ENCODE assay signal across 10 cellular contexts in genomic region chr17:3916013-3916696, GRCh38. TPM values are rescaled to one million over a fixed set of nuclear protein-coding genes. Genes with fewer than 3 reads are reported as not detected.
DNase-seq lines count a peak whose midpoint lies in the region; ATAC-seq and TF ChIP-seq lines count a peak whose summit lies in the region.
"Had no signal": no experiment of that assay in that cellular context is flagged by ENCODE, and none has a peak within 500 bp of the region (broad histone marks: within the 10 kb centered on the region; RNA-seq: fewer than 3 reads in every experiment).

P2RX1 (minus strand) TSS chr17:3916465; CDS start chr17:3916225, 240 bp downstream.

- H3K9me1 ChIP-seq in IMR-90 (ENCODE audit: insufficient read depth, low read length): no peaks in the 10 kb centered on the region

- H3K4ac ChIP-seq in IMR-90 (ENCODE audit: low read depth, low read length) (no peak within 1 kb of the TSS), trophoblast cell (ENCODE audit: low read depth, low read length) (no peak within 1 kb of the TSS)

- CTCF ChIA-PET in IMR-90 (lab: Yijun Ruan, JAX): no interaction called here

- H3K9me3 Mint-ChIP-seq in T-helper 2 cell treated with Interferon-gamma antibody and Interleukin-4, amounts not matched to agents 5 μg/mL and 100 μg/mL, for 36 hours: no peaks in the 10 kb centered on the region

- no peaks in the 10 kb centered on the region for H4K20me1 ChIP-seq in IMR-90 (ENCODE audit: insufficient read depth, low read length)

- H2BK5ac ChIP-seq in IMR-90 (ENCODE audit: low read depth, low read length, poor library complexity, severe bottlenecking) (no peak within 1 kb of the TSS), trophoblast cell (ENCODE audit: low read depth, low read length, poor library complexity) (no peak within 1 kb of the TSS)

- H3K27ac ChIP-seq in IMR-90 (ENCODE audit: insufficient read depth, low read length) (no peak within 1 kb of the TSS), left ventricle myocardium inferior (replicated peaks) (peak within 1 kb of the TSS; percentile 46), trophoblast cell (ENCODE audit: low read depth, low read length) (no peak within 1 kb of the TSS)

- no peak within 1 kb of the TSS for H2BK20ac ChIP-seq in IMR-90 (ENCODE audit: low read depth, low read length)

- H3K79me2 ChIP-seq in trophoblast cell (ENCODE audit: control insufficient read depth, insufficient read depth, low read length, poor library complexity): no peaks in the 10 kb centered on the region

- H3K18ac ChIP-seq in IMR-90 (ENCODE audit: low read depth, low read length): no peak within 1 kb of the TSS
- no peak within 1 kb of the TSS for H3K18ac ChIP-seq in trophoblast cell (ENCODE audit: low read length)

- H4K8ac ChIP-seq in IMR-90 (ENCODE audit: low read depth in 2 of 2, low read length in 2 of 2) (no peak within 1 kb of the TSS), trophoblast cell (ENCODE audit: low read depth, low read length) (no peak within 1 kb of the TSS)

- no peak for TF ChIP-seq POLR2A in IMR-90 (IDR thresholded peaks at IDR 0.05; ENCODE audit: low read depth, low read length)

- no peak for ATAC-seq in IMR-90 (ENCODE audit: low read depth)
- peak; percentile 38 for ATAC-seq in stimulated activated naive CD8-positive, alpha-beta T cell treated with anti-CD3 and anti-CD28 coated beads, Interleukin-15, Interleukin-2, amounts not matched to agents 100 U/mL and 50 U/mL, for 24 hours
- ATAC-seq: HCT116 had no signal

- no peak within 1 kb of the TSS for H3K23ac ChIP-seq in IMR-90 (ENCODE audit: low read depth, low read length)
- no peak within 1 kb of the TSS for H3K23ac ChIP-seq in trophoblast cell (ENCODE audit: low read length)

- H3K79me1 ChIP-seq in IMR-90 (ENCODE audit: low read depth in 1 of 2, low read length in 2 of 2) (no peaks in the 10 kb centered on the region), trophoblast cell (ENCODE audit: low read length) (no peaks in the 10 kb centered on the region)

- no peaks in the 10 kb centered on the region for H3K36me3 Mint-ChIP-seq in T-helper 2 cell treated with Interferon-gamma antibody and Interleukin-4, amounts not matched to agents 5 μg/mL and 100 μg/mL, for 36 hours (ENCODE audit: low read depth)

- peaks cover 43% of the 10 kb centered on the region for H3K4me1 Mint-ChIP-seq in T-helper 2 cell treated with Interferon-gamma antibody and Interleukin-4, amounts not matched to agents 5 μg/mL and 100 μg/mL, for 36 hours (ENCODE audit: low read depth)

- DNase-seq in IMR-90 (no peak), left ventricle myocardium inferior (no peak), trophoblast cell (no peak), globus pallidus (ENCODE audit: low spot score) (no peak), NCI-H524 treated with DMSO at 0.1 percent for 48 hours (lab: John Stamatoyannopoulos, UW) (no peak), DMS53 (lab: John Stamatoyannopoulos, UW) (no peak)
- peak; percentile 56 for DNase-seq in T-helper 2 cell treated with Interferon-gamma antibody and Interleukin-4, amounts not matched to agents 5 μg/mL and 100 μg/mL, for 36 hours (ENCODE audit: low spot score)
- DNase-seq in stimulated activated naive CD8-positive, alpha-beta T cell treated with anti-CD3 and anti-CD28 coated beads, Interleukin-15, Interleukin-2, amounts not matched to agents 100 U/mL and 50 U/mL, for 24 hours: peak; percentile 62
- DNase-seq: NK-92 treated with Interleukin-12 subunit alpha and Interleukin-12 subunit beta, amount 100 ng/mL, for 24 hours had no signal

- H2AFZ ChIP-seq in IMR-90 (replicated peaks; ENCODE audit: low read length, poor library complexity): peak within 1 kb of the TSS; percentile 43
- no peak within 1 kb of the TSS for H2AFZ ChIP-seq in trophoblast cell (ENCODE audit: insufficient read depth, low read length, poor library complexity)

- no peaks in the 10 kb centered on the region for H3K9me3 ChIP-seq in IMR-90 (ENCODE audit: control insufficient read depth, insufficient read depth, low read length)
- no peaks in the 10 kb centered on the region for H3K9me3 ChIP-seq in left ventricle myocardium inferior (replicated peaks)
- no peaks in the 10 kb centered on the region for H3K9me3 ChIP-seq in trophoblast cell (ENCODE audit: insufficient read depth, low read depth, low read length)

- H2AK5ac ChIP-seq in IMR-90 (ENCODE audit: low read depth, low read length) (peak within 1 kb of the TSS; percentile 59; the same call in 1 of the 2 replicates), trophoblast cell (ENCODE audit: low read length) (no peak within 1 kb of the TSS)

- H4K91ac ChIP-seq in IMR-90 (ENCODE audit: insufficient read depth, low read depth, low read length) (no peak within 1 kb of the TSS), trophoblast cell (ENCODE audit: low read depth, low read length) (no peak within 1 kb of the TSS)

- dilution Hi-C loops in IMR-90 (cut with HindIII; ENCODE audit: low sequenced_read_pairs, unreplicated experiment): no loop called here

- H3K9ac ChIP-seq in IMR-90 (ENCODE audit: low read depth, low read length) (no peak within 1 kb of the TSS), trophoblast cell (ENCODE audit: low read length) (no peak within 1 kb of the TSS)

- no peak within 1 kb of the TSS for H4K12ac ChIP-seq in trophoblast cell (ENCODE audit: low read depth, low read length)

- H4K5ac ChIP-seq in IMR-90 (ENCODE audit: low read depth, low read length): no peak within 1 kb of the TSS

- H3K14ac ChIP-seq in IMR-90 (replicated peaks; ENCODE audit: low read depth, low read length) (no peak within 1 kb of the TSS), trophoblast cell (ENCODE audit: low read length) (no peak within 1 kb of the TSS)

- in situ Hi-C loops in IMR-90 (cut with MboI; ENCODE audit: low sequenced_read_pairs): no loop called here

- no peaks in the 10 kb centered on the region for H3K27me3 Mint-ChIP-seq in T-helper 2 cell treated with Interferon-gamma antibody and Interleukin-4, amounts not matched to agents 5 μg/mL and 100 μg/mL, for 36 hours (ENCODE audit: low read depth)

- H2BK120ac ChIP-seq in IMR-90 (ENCODE audit: low read depth, low read length) (no peak within 1 kb of the TSS), trophoblast cell (ENCODE audit: insufficient read depth, low read length, poor library complexity) (no peak within 1 kb of the TSS)

- POLR2A ChIA-PET in IMR-90 (lab: Charles Lee; ENCODE audit: unreplicated experiment): no interaction called here

- H3K36me3 ChIP-seq in IMR-90 (ENCODE audit: control insufficient read depth, insufficient read depth, low read length) (no peaks in the 10 kb centered on the region), left ventricle myocardium inferior (no peaks in the 10 kb centered on the region), trophoblast cell (ENCODE audit: control insufficient read depth in 1 of 2, insufficient read depth in 2 of 2, low read length in 2 of 2) (no peaks in the 10 kb centered on the region)

- intact Hi-C loops in IMR-90 (cut with micrococcal nuclease) (no loop called here), left ventricle myocardium inferior (cut with micrococcal nuclease) (no loop called here)

- TF ChIP-seq RAD21 in IMR-90 (IDR thresholded peaks at IDR 0.05; ENCODE audit: low read length): no peak

- H3K4me3 Mint-ChIP-seq in T-helper 2 cell treated with Interferon-gamma antibody and Interleukin-4, amounts not matched to agents 5 μg/mL and 100 μg/mL, for 36 hours: peak within 1 kb of the TSS; percentile 72

- peak within 1 kb of the TSS; percentile 72 for H2AK9ac ChIP-seq in IMR-90 (replicated peaks; ENCODE audit: low read depth, low read length, poor library complexity)

- BruUV-seq in IMR-90 (replicated peaks; lab: Mats Ljungman, UMichigan): no TSS peak

- TF ChIP-seq CTCF in IMR-90 (conservative IDR thresholded peaks at IDR 0.05; ENCODE audit: low read depth, low read length) (no peak), left ventricle myocardium inferior (IDR thresholded peaks at IDR 0.05; ENCODE audit: borderline replicate concordance) (no peak)

- WGBS in IMR-90 (ENCODE audit: extremely low coverage in 2 of 2, insufficient read length in 1 of 2), 2 experiments: 79% methylated on average over 10 of the region's 27 CpGs; no CpG with 5 or more reads in 1 of the 2 experiments
- no CpG with 5 or more reads among the region's 27 CpGs for WGBS in trophoblast cell (ENCODE audit: extremely low coverage, insufficient coverage, insufficient read length)

- no peak within 1 kb of the TSS for H2BK15ac ChIP-seq in IMR-90 (ENCODE audit: low read depth, low read length)

- H3K27ac Mint-ChIP-seq in T-helper 2 cell treated with Interferon-gamma antibody and Interleukin-4, amounts not matched to agents 5 μg/mL and 100 μg/mL, for 36 hours: peak within 1 kb of the TSS; percentile 78

- H3K4me1 ChIP-seq in IMR-90 (ENCODE audit: control insufficient read depth, insufficient read depth, low read length) (peaks cover 5% of the 10 kb centered on the region; the same call in 1 of the 2 replicates), left ventricle myocardium inferior (peaks cover 38% of the 10 kb centered on the region), trophoblast cell (ENCODE audit: control insufficient read depth in 1 of 2, insufficient read depth in 2 of 2, low read length in 2 of 2) (no peaks in the 10 kb centered on the region)

- H2BK12ac ChIP-seq in trophoblast cell (ENCODE audit: low read length): no peak within 1 kb of the TSS

- H3K27me3 ChIP-seq in IMR-90 (ENCODE audit: control insufficient read depth, insufficient read depth, low read length) (no peaks in the 10 kb centered on the region), left ventricle myocardium inferior (ENCODE audit: low read depth) (no peaks in the 10 kb centered on the region), trophoblast cell (ENCODE audit: insufficient read depth, low read length) (no peaks in the 10 kb centered on the region)

- no peak within 1 kb of the TSS for H3K4me3 ChIP-seq in IMR-90 (ENCODE audit: insufficient read depth, low read depth, low read length)
- no peak within 1 kb of the TSS for H3K4me3 ChIP-seq in left ventricle myocardium inferior
- no peak within 1 kb of the TSS for H3K4me3 ChIP-seq in trophoblast cell (ENCODE audit: low read depth, low read length)

- H3K4me2 ChIP-seq in IMR-90 (ENCODE audit: low read depth, low read length): no peak within 1 kb of the TSS
- no peak within 1 kb of the TSS for H3K4me2 ChIP-seq in trophoblast cell (ENCODE audit: low read length)

- H3K56ac ChIP-seq in IMR-90 (ENCODE audit: extremely low read depth, insufficient read depth, low read length): no peak within 1 kb of the TSS

TF ChIP-seq in IMR-90, 13 proteins besides CTCF, POLR2A, EP300 and RAD21:
- TF ChIP-seq MAZ (IDR thresholded peaks at IDR 0.05; ENCODE audit: borderline replicate concordance, low read depth, low read length): no peak

RNA-seq across cellular contexts. Expression of gene P2RX1, which starts in this region (rescaled TPM):
- not detected in 2 replicates for total RNA-seq in IMR-90 (2012; rRNA removed)
- not detected in 2 replicates for polyA plus RNA-seq in IMR-90 (2012; rRNA removed)
- polyA plus RNA-seq in IMR-90 (2012; cell fraction: cytosol; rRNA removed): not detected in 2 replicates
- 0.09 and 0.10 TPM in 2 replicates for polyA plus RNA-seq in IMR-90 (2012; cell fraction: nucleus; rRNA removed; ENCODE audit: low replicate concordance)
- 0.55 TPM for total RNA-seq in left ventricle myocardium inferior
- not detected in 2 replicates for polyA plus RNA-seq in trophoblast cell (2013)

Comparison
In these comparisons a context has a peak if more than half of its experiments do, and no peak if none do; other contexts are left out.
1. DNase-seq: peak in T-helper 2 cell treated with Interferon-gamma antibody and Interleukin-4, amounts not matched to agents 5 μg/mL and 100 μg/mL, for 36 hours (single experiment) and stimulated activated naive CD8-positive, alpha-beta T cell treated with anti-CD3 and anti-CD28 coated beads, Interleukin-15, Interleukin-2, amounts not matched to agents 100 U/mL and 50 U/mL, for 24 hours (single experiment); none in IMR-90 (single experiment), left ventricle myocardium inferior (single experiment), trophoblast cell (0 of 2), globus pallidus (single experiment), NCI-H524 treated with DMSO at 0.1 percent for 48 hours (single experiment) and DMS53 (single experiment).